Comparison of ENCODE assay signal across 8 cellular contexts in genomic region chr7:2521952-2522591, GRCh38. TPM values are rescaled to one million over a fixed set of nuclear protein-coding genes. Genes with fewer than 3 reads are reported as not detected.
A peak's percentile ranks its signal among the peaks of the same experiment; 100 is the strongest.
DNase-seq lines count a peak whose midpoint lies in the region; ATAC-seq and TF ChIP-seq lines count a peak whose summit lies in the region.

No MANE protein-coding gene starts in this region.

- H3F3A ChIP-seq in Loucy (ENCODE audit: low read depth): no peaks in the 10 kb centered on the region; the same call in 1 of the 2 replicates

- peak; percentile 82 for DNase-seq in activated CD8-positive, alpha-beta memory T cell treated with anti-CD3 and anti-CD28 coated beads, Interleukin-2, amount 50 U/mL, for 48 hours
- no peak for DNase-seq in esophagus squamous epithelium (lab: John Stamatoyannopoulos, UW)
- DNase-seq in NOMO-1 treated with DMSO at 0.1 percent for 48 hours (lab: John Stamatoyannopoulos, UW; ENCODE audit: unreplicated experiment): no peak

- TF ChIP-seq CTCF in Loucy (conservative IDR thresholded peaks at IDR 0.05; ENCODE audit: low read length) (no peak), esophagus squamous epithelium (IDR thresholded peaks at IDR 0.05) (no peak)

- WGBS in esophagus squamous epithelium, 2 donors: 9 to 19% methylated on average over 7 to 10 of the region's 17 CpGs

- peak overlapping the region; percentile 85 to 100 (median 96) for H3K4me2 ChIP-seq in BLaER1 treated with 17β-estradiol and CSF1 and Interleukin-3, amounts not matched to agents 10 nM and 100 nM
- peak overlapping the region; percentile 63 for H3K4me2 ChIP-seq in Loucy (ENCODE audit: low read depth, low read length, poor library complexity, severe bottlenecking)

- ATAC-seq in HG02885 (IDR thresholded peaks at IDR 0.05; ENCODE audit: poor library complexity, unreplicated experiment) (no peak), GM18907 (IDR thresholded peaks at IDR 0.05; ENCODE audit: unreplicated experiment) (no peak)

- peak overlapping the region in 10 of 11 experiments; percentile 52 to 84 (median 78); a peak in 20 of 22 replicates for H3K27ac ChIP-seq in BLaER1 treated with 17β-estradiol and CSF1 and Interleukin-3, amounts not matched to agents 10 nM and 100 nM
- H3K27ac ChIP-seq in esophagus squamous epithelium (peak overlapping the region; percentile 76 to 91 (median 83)), rectal smooth muscle tissue (ENCODE audit: low read depth, low read length) (peak overlapping the region; percentile 1)

- H3K27me3 ChIP-seq in BLaER1 treated with 17β-estradiol and CSF1 and Interleukin-3, amounts not matched to agents 10 nM and 100 nM: no peaks in the 10 kb centered on the region
- no peaks in the 10 kb centered on the region for H3K27me3 ChIP-seq in Loucy (ENCODE audit: insufficient read depth, low read length, poor library complexity, severe bottlenecking)
- peaks cover 0 to 96% (median 5%) of the 10 kb centered on the region in 4 donors for H3K27me3 ChIP-seq in esophagus squamous epithelium
- H3K27me3 ChIP-seq in rectal smooth muscle tissue (ENCODE audit: control insufficient read depth, insufficient read depth, low read length): peaks cover 23% of the 10 kb centered on the region

- peaks cover 80 to 89% (median 87%) of the 10 kb centered on the region in 10 experiments for H3K4me1 ChIP-seq in BLaER1 treated with 17β-estradiol and CSF1 and Interleukin-3, amounts not matched to agents 10 nM and 100 nM
- H3K4me1 ChIP-seq in Loucy (ENCODE audit: insufficient read depth, low read length, poor library complexity, severe bottlenecking) (peaks cover 47% of the 10 kb centered on the region), esophagus squamous epithelium (peaks cover 62 to 90% (median 69%) of the 10 kb centered on the region in 3 donors), rectal smooth muscle tissue (ENCODE audit: control insufficient read depth, insufficient read depth, low read length) (peaks cover 4% of the 10 kb centered on the region)

- H3K79me2 ChIP-seq in Loucy (ENCODE audit: insufficient read depth, low read length): no peaks in the 10 kb centered on the region

- H3K9me3 ChIP-seq in BLaER1 treated with 17β-estradiol and CSF1 and Interleukin-3, amounts not matched to agents 10 nM and 100 nM (replicated peaks in 1 of 11): no peaks in the 10 kb centered on the region
- H3K9me3 ChIP-seq in Loucy (ENCODE audit: insufficient read depth, low read depth, low read length): no peaks in the 10 kb centered on the region
- H3K9me3 ChIP-seq in esophagus squamous epithelium: no peaks in the 10 kb centered on the region

- peak overlapping the region; percentile 66 to 82 (median 74) for H3K4me3 ChIP-seq in BLaER1 treated with 17β-estradiol and CSF1 and Interleukin-3, amounts not matched to agents 10 nM and 100 nM
- H3K4me3 ChIP-seq in Loucy (ENCODE audit: low read length, poor library complexity, severe bottlenecking) (peak overlapping the region; percentile 56), esophagus squamous epithelium (peak overlapping the region; percentile 25 to 69 (median 60)), rectal smooth muscle tissue (ENCODE audit: low read length) (peak overlapping the region; percentile 78)

- peaks cover 0 to 73% (median 71%) of the 10 kb centered on the region in 11 experiments; a peak in 19 of 22 replicates for H4K20me1 ChIP-seq in BLaER1 treated with 17β-estradiol and CSF1 and Interleukin-3, amounts not matched to agents 10 nM and 100 nM
- no peaks in the 10 kb centered on the region for H4K20me1 ChIP-seq in Loucy (ENCODE audit: insufficient read depth, low read length, poor library complexity, severe bottlenecking)

- TF ChIP-seq POLR2A in esophagus squamous epithelium (IDR thresholded peaks at IDR 0.05): peak in 1 of 4 donors; percentile 12

- H3K9me2 ChIP-seq in Loucy (replicated peaks; ENCODE audit: low read depth, low read length): no peaks in the 10 kb centered on the region

- peaks cover 15 to 35% (median 24%) of the 10 kb centered on the region in 11 experiments for H3K36me3 ChIP-seq in BLaER1 treated with 17β-estradiol and CSF1 and Interleukin-3, amounts not matched to agents 10 nM and 100 nM
- H3K36me3 ChIP-seq in Loucy (ENCODE audit: insufficient read depth, low read length): no peaks in the 10 kb centered on the region
- H3K36me3 ChIP-seq in esophagus squamous epithelium: peaks cover 0 to 24% (median 5%) of the 10 kb centered on the region in 3 donors
- no peaks in the 10 kb centered on the region for H3K36me3 ChIP-seq in rectal smooth muscle tissue (ENCODE audit: control insufficient read depth, insufficient read depth, low read length)

- no peak overlapping the region for H2AFZ ChIP-seq in Loucy (ENCODE audit: low read length)

- intact Hi-C loops in esophagus squamous epithelium (cut with DNase I): no loop called here

- H3K9ac ChIP-seq in BLaER1 treated with 17β-estradiol and CSF1 and Interleukin-3, amounts not matched to agents 10 nM and 100 nM: peak overlapping the region; percentile 70 to 86 (median 78); a peak in 21 of 22 replicates
- H3K9ac ChIP-seq in Loucy (ENCODE audit: low read depth, low read length, poor library complexity, severe bottlenecking) (peak overlapping the region; percentile 33), rectal smooth muscle tissue (ENCODE audit: low read length) (peak overlapping the region; percentile 49)

RNA-seq across cellular contexts. Expression of gene LFNG, which starts 2.5 kb away (rescaled TPM):
- 10 to 100 TPM in 3 of 4 donors, 1 to 10 TPM in 1; 6.1 to 17.2 (median 11.9) TPM for total RNA-seq in esophagus squamous epithelium

RNA-seq across cellular contexts. Expression of gene BRAT1, which starts 33.3 kb away (rescaled TPM):
- 10 to 100 TPM; 15.5 to 28.3 (median 22.8) TPM for total RNA-seq in esophagus squamous epithelium

RNA-seq across cellular contexts. Expression of gene IQCE, which starts 36.7 kb away (rescaled TPM):
- 10 to 100 TPM in 1 of 4 donors, 1 to 10 TPM in 3; 4.5 to 10.6 (median 6.3) TPM for total RNA-seq in esophagus squamous epithelium

RNA-seq across cellular contexts. Expression of gene GRIFIN, which starts 45.9 kb away (rescaled TPM):
- total RNA-seq in esophagus squamous epithelium: not detected

Comparison
In these comparisons a context has a peak if more than half of its experiments do, and no peak if none do; other contexts are left out.
1. H3K27ac ChIP-seq: peak in every context shown above with its lines; median percentile 83 in esophagus squamous epithelium; 78 in BLaER1 treated with 17β-estradiol and CSF1 and Interleukin-3, amounts not matched to agents 10 nM and 100 nM; 1 in rectal smooth muscle tissue.